1 cellular context compared by ENCODE assay signal in the genomic region with DNA sequence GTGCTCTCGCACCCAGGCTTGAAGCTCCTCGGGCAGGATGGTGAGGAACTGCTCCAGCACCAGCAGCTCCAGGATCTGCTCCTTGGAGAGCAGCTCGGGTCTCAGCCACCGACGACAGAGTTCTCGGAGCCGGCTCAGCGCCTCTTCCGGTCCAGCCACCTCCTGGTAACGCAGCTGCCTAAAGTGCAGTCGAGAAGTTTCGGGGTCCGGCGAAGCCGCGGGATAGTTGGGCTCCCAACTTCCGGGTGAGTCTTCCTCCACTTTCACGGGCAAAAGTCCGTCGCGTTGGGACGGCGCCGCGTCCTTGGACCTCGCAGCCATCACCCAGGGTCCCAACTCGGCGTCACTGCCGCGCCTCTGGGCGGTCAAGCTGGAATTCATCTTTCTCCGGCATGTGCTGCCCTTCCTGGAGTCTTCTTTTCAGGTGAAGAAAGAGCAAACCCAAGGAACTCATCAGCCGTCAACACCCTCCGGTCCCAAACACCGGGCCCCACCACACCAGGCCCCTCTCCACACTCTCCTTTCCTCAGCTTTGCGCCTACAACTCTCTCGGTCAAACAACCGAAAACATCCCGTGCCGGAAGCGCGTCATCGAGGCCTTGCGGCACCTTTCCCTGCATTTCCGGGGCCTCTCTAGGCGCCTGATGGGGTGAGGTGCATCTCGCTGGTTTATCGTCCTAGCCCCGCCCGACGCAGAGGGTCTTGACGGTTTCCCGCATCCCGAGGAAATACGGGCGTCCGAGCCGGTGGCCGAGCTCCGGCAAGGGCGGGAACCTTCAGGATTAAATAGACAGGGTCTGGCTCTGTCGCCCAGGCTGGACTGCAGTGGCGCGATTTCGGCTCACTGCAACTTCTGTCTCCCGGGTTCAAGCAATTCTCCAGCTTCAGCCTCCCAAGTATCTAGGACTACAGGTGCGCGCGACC.
TF ChIP-seq lines count a peak whose summit lies in the region.

Gene ZNF394, minus strand, starts transcription at position 569 of the 924 bp plus-strand sequence. Its CDS starts 188 bp downstream, at position 381.

TF ChIP-seq in HepG2, 621 proteins besides CTCF, POLR2A, EP300 and RAD21 (continued from another document and continues in another):
- TF ChIP-seq, protein P1, sequence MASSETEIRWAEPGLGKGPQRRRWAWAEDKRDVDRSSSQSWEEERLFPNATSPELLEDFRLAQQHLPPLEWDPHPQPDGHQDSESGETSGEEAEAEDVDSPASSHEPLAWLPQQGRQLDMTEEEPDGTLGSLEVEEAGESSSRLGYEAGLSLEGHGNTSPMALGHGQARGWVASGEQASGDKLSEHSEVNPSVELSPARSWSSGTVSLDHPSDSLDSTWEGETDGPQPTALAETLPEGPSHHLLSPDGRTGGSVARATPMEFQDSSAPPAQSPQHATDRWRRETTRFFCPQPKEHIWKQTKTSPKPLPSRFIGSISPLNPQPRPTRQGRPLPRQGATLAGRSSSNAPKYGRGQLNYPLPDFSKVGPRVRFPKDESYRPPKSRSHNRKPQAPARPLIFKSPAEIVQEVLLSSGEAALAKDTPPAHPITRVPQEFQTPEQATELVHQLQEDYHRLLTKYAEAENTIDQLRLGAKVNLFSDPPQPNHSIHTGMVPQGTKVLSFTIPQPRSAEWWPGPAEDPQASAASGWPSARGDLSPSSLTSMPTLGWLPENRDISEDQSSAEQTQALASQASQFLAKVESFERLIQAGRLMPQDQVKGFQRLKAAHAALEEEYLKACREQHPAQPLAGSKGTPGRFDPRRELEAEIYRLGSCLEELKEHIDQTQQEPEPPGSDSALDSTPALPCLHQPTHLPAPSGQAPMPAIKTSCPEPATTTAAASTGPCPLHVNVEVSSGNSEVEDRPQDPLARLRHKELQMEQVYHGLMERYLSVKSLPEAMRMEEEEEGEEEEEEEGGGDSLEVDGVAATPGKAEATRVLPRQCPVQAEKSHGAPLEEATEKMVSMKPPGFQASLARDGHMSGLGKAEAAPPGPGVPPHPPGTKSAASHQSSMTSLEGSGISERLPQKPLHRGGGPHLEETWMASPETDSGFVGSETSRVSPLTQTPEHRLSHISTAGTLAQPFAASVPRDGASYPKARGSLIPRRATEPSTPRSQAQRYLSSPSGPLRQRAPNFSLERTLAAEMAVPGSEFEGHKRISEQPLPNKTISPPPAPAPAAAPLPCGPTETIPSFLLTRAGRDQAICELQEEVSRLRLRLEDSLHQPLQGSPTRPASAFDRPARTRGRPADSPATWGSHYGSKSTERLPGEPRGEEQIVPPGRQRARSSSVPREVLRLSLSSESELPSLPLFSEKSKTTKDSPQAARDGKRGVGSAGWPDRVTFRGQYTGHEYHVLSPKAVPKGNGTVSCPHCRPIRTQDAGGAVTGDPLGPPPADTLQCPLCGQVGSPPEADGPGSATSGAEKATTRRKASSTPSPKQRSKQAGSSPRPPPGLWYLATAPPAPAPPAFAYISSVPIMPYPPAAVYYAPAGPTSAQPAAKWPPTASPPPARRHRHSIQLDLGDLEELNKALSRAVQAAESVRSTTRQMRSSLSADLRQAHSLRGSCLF (CRISPR knock-in tag; IDR thresholded peaks at IDR 0.05; ENCODE audit: borderline replicate concordance): no peak; the same call in 1 of the 2 replicates
- TF ChIP-seq SRSF9 (IDR thresholded peaks at IDR 0.05; ENCODE audit: borderline replicate concordance, insufficient read depth, low read depth, low read length, poor library complexity, severe bottlenecking) (no peak), PRPF4 (IDR thresholded peaks at IDR 0.05; ENCODE audit: low read depth, low read length, poor library complexity, severe bottlenecking) (no peak), ATF3 (CRISPR knock-in tag; IDR thresholded peaks at IDR 0.05) (no peak), FOXK1 (CRISPR knock-in tag; IDR thresholded peaks at IDR 0.05; ENCODE audit: borderline replicate concordance, low read depth) (peak; percentile 97; the same call in 1 of the 2 replicates), ZNF234 (CRISPR knock-in tag; conservative IDR thresholded peaks at IDR 0.05) (no peak), RCOR2 (CRISPR knock-in tag; IDR thresholded peaks at IDR 0.05) (no peak), SPEN (CRISPR knock-in tag; IDR thresholded peaks at IDR 0.05; ENCODE audit: low read depth) (peak; percentile 95), ZFP90 (CRISPR knock-in tag; IDR thresholded peaks at IDR 0.05; ENCODE audit: borderline replicate concordance) (peak; percentile 68; the same call in 1 of the 2 replicates), NFIC (IDR thresholded peaks at IDR 0.05; ENCODE audit: low read length) (no peak), GMEB1 (CRISPR knock-in tag; IDR thresholded peaks at IDR 0.05; ENCODE audit: borderline replicate concordance) (peak; percentile 88), ZNF124 (CRISPR knock-in tag; IDR thresholded peaks at IDR 0.05) (0 out of 2 replicates have a peak, but pooled peaks have one; percentile 30), NR2F6 (IDR thresholded peaks at IDR 0.05) (no peak), NR2F6 (CRISPR knock-in tag; IDR thresholded peaks at IDR 0.05) (peak; percentile 46; the same call in 1 of the 2 replicates), ZNF660 (CRISPR knock-in tag; IDR thresholded peaks at IDR 0.05; ENCODE audit: borderline replicate concordance, low read depth) (no peak), ZNF30 (CRISPR knock-in tag; IDR thresholded peaks at IDR 0.05) (no peak), ZBTB7A (CRISPR knock-in tag; IDR thresholded peaks at IDR 0.05) (no peak), ZNF558 (CRISPR knock-in tag; IDR thresholded peaks at IDR 0.05; ENCODE audit: borderline replicate concordance) (peak; percentile 38), KDM4B (CRISPR knock-in tag; IDR thresholded peaks at IDR 0.05) (no peak), KLF13 (CRISPR knock-in tag; IDR thresholded peaks at IDR 0.05) (no peak), SMAD9 (CRISPR knock-in tag; IDR thresholded peaks at IDR 0.05) (no peak), ZNF20 (CRISPR knock-in tag; IDR thresholded peaks at IDR 0.05) (no peak), ZNF253 (CRISPR knock-in tag; IDR thresholded peaks at IDR 0.05; ENCODE audit: borderline replicate concordance) (no peak; the same call in 1 of the 2 replicates), MIXL1 (CRISPR knock-in tag; IDR thresholded peaks at IDR 0.05) (peak; percentile 71), GPN1 (CRISPR knock-in tag; IDR thresholded peaks at IDR 0.05; ENCODE audit: borderline replicate concordance) (no peak), TCF12 (IDR thresholded peaks at IDR 0.05) (no peak), TCF12 (CRISPR knock-in tag; IDR thresholded peaks at IDR 0.05) (no peak), HMGA1 (CRISPR knock-in tag; conservative IDR thresholded peaks at IDR 0.05) (no peak), GLI4 (CRISPR knock-in tag; IDR thresholded peaks at IDR 0.05; ENCODE audit: borderline replicate concordance) (peak; percentile 87; the same call in 1 of the 2 replicates), BRD4 (CRISPR knock-in tag; IDR thresholded peaks at IDR 0.05) (no peak), THRA (CRISPR knock-in tag; IDR thresholded peaks at IDR 0.05; ENCODE audit: borderline replicate concordance) (no peak), GABPB1 (CRISPR knock-in tag; IDR thresholded peaks at IDR 0.05) (peak; percentile 98), FOXA1 (IDR thresholded peaks at IDR 0.05) (no peak), FOXA1 (CRISPR knock-in tag; IDR thresholded peaks at IDR 0.05) (no peak), CEBPG (CRISPR knock-in tag; IDR thresholded peaks at IDR 0.05) (peak; percentile 62), ADNP (CRISPR knock-in tag; IDR thresholded peaks at IDR 0.05) (no peak), ZNF274 (CRISPR knock-in tag; IDR thresholded peaks at IDR 0.05) (peak; percentile 81), ZNF556 (CRISPR knock-in tag; IDR thresholded peaks at IDR 0.05; ENCODE audit: borderline replicate concordance) (no peak), IRF9 (CRISPR knock-in tag; IDR thresholded peaks at IDR 0.05; ENCODE audit: borderline replicate concordance) (peak; percentile 65; the same call in 1 of the 2 replicates), DMAP1 (CRISPR knock-in tag; IDR thresholded peaks at IDR 0.05) (peak; percentile 90), ZFYVE20 (CRISPR knock-in tag; IDR thresholded peaks at IDR 0.05; ENCODE audit: borderline replicate concordance, low read depth) (no peak), ZNF850 (CRISPR knock-in tag; conservative IDR thresholded peaks at IDR 0.05) (no peak), HHEX (CRISPR knock-in tag; IDR thresholded peaks at IDR 0.05) (no peak), KLF16 (CRISPR knock-in tag; IDR thresholded peaks at IDR 0.05) (peak in 1 of 2 experiments; percentile 90; a peak in 1 of 4 replicates), ZNF589 (CRISPR knock-in tag; conservative IDR thresholded peaks at IDR 0.05) (no peak), ZSCAN25 (CRISPR knock-in tag; IDR thresholded peaks at IDR 0.05) (peak; percentile 16; the same call in 1 of the 2 replicates), KDM5B (CRISPR knock-in tag; IDR thresholded peaks at IDR 0.05; ENCODE audit: borderline replicate concordance) (peak; percentile 62; the same call in 1 of the 2 replicates), SKI (IDR thresholded peaks at IDR 0.05; ENCODE audit: partially characterized antibody) (peak; percentile 1), AHR (CRISPR knock-in tag; IDR thresholded peaks at IDR 0.05) (0 out of 2 replicates have a peak, but pooled peaks have one; percentile 31), RFX1 (IDR thresholded peaks at IDR 0.05) (no peak)
- TF ChIP-seq, protein P2, sequence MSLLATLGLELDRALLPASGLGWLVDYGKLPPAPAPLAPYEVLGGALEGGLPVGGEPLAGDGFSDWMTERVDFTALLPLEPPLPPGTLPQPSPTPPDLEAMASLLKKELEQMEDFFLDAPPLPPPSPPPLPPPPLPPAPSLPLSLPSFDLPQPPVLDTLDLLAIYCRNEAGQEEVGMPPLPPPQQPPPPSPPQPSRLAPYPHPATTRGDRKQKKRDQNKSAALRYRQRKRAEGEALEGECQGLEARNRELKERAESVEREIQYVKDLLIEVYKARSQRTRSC (CRISPR knock-in tag; IDR thresholded peaks at IDR 0.05; ENCODE audit: low read depth): no peak
- TF ChIP-seq, protein P3, sequence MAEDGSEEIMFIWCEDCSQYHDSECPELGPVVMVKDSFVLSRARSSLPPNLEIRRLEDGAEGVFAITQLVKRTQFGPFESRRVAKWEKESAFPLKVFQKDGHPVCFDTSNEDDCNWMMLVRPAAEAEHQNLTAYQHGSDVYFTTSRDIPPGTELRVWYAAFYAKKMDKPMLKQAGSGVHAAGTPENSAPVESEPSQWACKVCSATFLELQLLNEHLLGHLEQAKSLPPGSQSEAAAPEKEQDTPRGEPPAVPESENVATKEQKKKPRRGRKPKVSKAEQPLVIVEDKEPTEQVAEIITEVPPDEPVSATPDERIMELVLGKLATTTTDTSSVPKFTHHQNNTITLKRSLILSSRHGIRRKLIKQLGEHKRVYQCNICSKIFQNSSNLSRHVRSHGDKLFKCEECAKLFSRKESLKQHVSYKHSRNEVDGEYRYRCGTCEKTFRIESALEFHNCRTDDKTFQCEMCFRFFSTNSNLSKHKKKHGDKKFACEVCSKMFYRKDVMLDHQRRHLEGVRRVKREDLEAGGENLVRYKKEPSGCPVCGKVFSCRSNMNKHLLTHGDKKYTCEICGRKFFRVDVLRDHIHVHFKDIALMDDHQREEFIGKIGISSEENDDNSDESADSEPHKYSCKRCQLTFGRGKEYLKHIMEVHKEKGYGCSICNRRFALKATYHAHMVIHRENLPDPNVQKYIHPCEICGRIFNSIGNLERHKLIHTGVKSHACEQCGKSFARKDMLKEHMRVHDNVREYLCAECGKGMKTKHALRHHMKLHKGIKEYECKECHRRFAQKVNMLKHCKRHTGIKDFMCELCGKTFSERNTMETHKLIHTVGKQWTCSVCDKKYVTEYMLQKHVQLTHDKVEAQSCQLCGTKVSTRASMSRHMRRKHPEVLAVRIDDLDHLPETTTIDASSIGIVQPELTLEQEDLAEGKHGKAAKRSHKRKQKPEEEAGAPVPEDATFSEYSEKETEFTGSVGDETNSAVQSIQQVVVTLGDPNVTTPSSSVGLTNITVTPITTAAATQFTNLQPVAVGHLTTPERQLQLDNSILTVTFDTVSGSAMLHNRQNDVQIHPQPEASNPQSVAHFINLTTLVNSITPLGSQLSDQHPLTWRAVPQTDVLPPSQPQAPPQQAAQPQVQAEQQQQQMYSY (CRISPR knock-in tag; IDR thresholded peaks at IDR 0.05): no peak
- TF ChIP-seq, protein P4, sequence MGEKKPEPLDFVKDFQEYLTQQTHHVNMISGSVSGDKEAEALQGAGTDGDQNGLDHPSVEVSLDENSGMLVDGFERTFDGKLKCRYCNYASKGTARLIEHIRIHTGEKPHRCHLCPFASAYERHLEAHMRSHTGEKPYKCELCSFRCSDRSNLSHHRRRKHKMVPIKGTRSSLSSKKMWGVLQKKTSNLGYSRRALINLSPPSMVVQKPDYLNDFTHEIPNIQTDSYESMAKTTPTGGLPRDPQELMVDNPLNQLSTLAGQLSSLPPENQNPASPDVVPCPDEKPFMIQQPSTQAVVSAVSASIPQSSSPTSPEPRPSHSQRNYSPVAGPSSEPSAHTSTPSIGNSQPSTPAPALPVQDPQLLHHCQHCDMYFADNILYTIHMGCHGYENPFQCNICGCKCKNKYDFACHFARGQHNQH (CRISPR knock-in tag; IDR thresholded peaks at IDR 0.05): peak; percentile 93; the same call in 1 of the 2 replicates
